Comparison of ENCODE assay signal across 1 cellular context in genomic region chr6:131682427-131682826, GRCh38.
TF ChIP-seq lines count a peak whose summit lies in the region.

No MANE protein-coding gene starts in this region.

TF ChIP-seq in IMR-90, 13 proteins besides CTCF, POLR2A, EP300 and RAD21:
- TF ChIP-seq CEBPB (IDR thresholded peaks at IDR 0.05; ENCODE audit: low read depth, low read length), result no peak
- no peak for TF ChIP-seq MXI1 (IDR thresholded peaks at IDR 0.05; ENCODE audit: borderline replicate concordance, low read depth, low read length)
- TF ChIP-seq RCOR1 (IDR thresholded peaks at IDR 0.05; ENCODE audit: insufficient replicate concordance, low read length), result no peak
- no peak for TF ChIP-seq BHLHE40 (IDR thresholded peaks at IDR 0.05; ENCODE audit: low read depth, low read length)
- no peak for TF ChIP-seq SMC3 (IDR thresholded peaks at IDR 0.05; ENCODE audit: low read depth, low read length)
- TF ChIP-seq RFX5 (IDR thresholded peaks at IDR 0.05; ENCODE audit: low read depth, low read length), result no peak
- TF ChIP-seq MAFK (IDR thresholded peaks at IDR 0.05; ENCODE audit: low read depth, low read length), result no peak
- TF ChIP-seq NFE2L2 (IDR thresholded peaks at IDR 0.05; ENCODE audit: low read depth, low read length), result no peak
- no peak for TF ChIP-seq FOS (IDR thresholded peaks at IDR 0.05; ENCODE audit: low read depth, low read length)
- TF ChIP-seq CHD1 (IDR thresholded peaks at IDR 0.05; ENCODE audit: low read depth, low read length), result no peak
- TF ChIP-seq USF2 (IDR thresholded peaks at IDR 0.05; ENCODE audit: low read depth, low read length), result no peak
- TF ChIP-seq ELK1 (IDR thresholded peaks at IDR 0.05; ENCODE audit: borderline replicate concordance, low read depth, low read length), result no peak
- no peak for TF ChIP-seq MAZ (IDR thresholded peaks at IDR 0.05; ENCODE audit: borderline replicate concordance, low read depth, low read length)
